In genomic region chrX:9884031-9884779, GRCh38 we compare ENCODE assay signal across 15 cellular contexts.
DNase-seq lines count a peak whose midpoint lies in the region; ATAC-seq and TF ChIP-seq lines count a peak whose summit lies in the region.
"Had no signal": no experiment of that assay in that cellular context is flagged by ENCODE, and none has a peak within 500 bp of the region (broad histone marks: within the 10 kb centered on the region; RNA-seq: fewer than 3 reads in every experiment).

No MANE protein-coding gene starts in this region.

- no peaks in the 10 kb centered on the region for H4K20me1 ChIP-seq in neural progenitor cell (ENCODE audit: low read depth)

- H3K9ac ChIP-seq in neural progenitor cell: no peak overlapping the region

- H3K27me3 ChIP-seq in right cardiac atrium (ENCODE audit: control insufficient read depth, insufficient read depth) (no peaks in the 10 kb centered on the region), left ventricle myocardium inferior (ENCODE audit: low read depth) (no peaks in the 10 kb centered on the region), neural progenitor cell (no peaks in the 10 kb centered on the region)

- H3K4me1 Mint-ChIP-seq in neural progenitor cell: peaks cover 23% of the 10 kb centered on the region
- H3K4me1 Mint-ChIP-seq: IgD-negative memory B cell had no signal

- DNase-seq in NCI-H1092 (lab: John Stamatoyannopoulos, UW) (peak; percentile 2), NCI-H1092 treated with DMSO at 0.1 percent for 48 hours (lab: John Stamatoyannopoulos, UW) (no peak), right cardiac atrium (peak; percentile 56 to 70 (median 57)), left ventricle myocardium inferior (no peak), left kidney (ENCODE audit: low read depth, low spot score) (peak; percentile 27), NOMO-1 (lab: John Stamatoyannopoulos, UW; ENCODE audit: unreplicated experiment in 2 of 2) (no peak), NCI-H2196 treated with DMSO at 0.1 percent for 48 hours (lab: John Stamatoyannopoulos, UW; ENCODE audit: unreplicated experiment) (no peak), neural progenitor cell (ENCODE audit: low spot score) (no peak)
- DNase-seq: DMS153, GOT3 had no signal

- no peaks in the 10 kb centered on the region for H3K36me3 ChIP-seq in left ventricle myocardium inferior
- no peaks in the 10 kb centered on the region for H3K36me3 ChIP-seq in neural progenitor cell

- 65% methylated on average over 9 of the region's 9 CpGs for WGBS in right cardiac atrium

- intact Hi-C loops in right cardiac atrium (cut with DNase I) (no loop called here), left ventricle myocardium inferior (cut with micrococcal nuclease) (no loop called here)

- H3K9me3 Mint-ChIP-seq in neural progenitor cell: no peaks in the 10 kb centered on the region
- H3K9me3 Mint-ChIP-seq: CD8-positive, alpha-beta memory T cell; IgD-negative memory B cell; T-cell had no signal

- H3K27me3 Mint-ChIP-seq in neural progenitor cell (ENCODE audit: insufficient read depth, low read depth): peaks cover 2% of the 10 kb centered on the region

- H3K4me3 ChIP-seq in right cardiac atrium (ENCODE audit: low read length) (no peak overlapping the region), left ventricle myocardium inferior (no peak overlapping the region), neural progenitor cell (no peak overlapping the region)
- H3K4me3 ChIP-seq: SK-N-MC had no signal

- H3K79me2 ChIP-seq in neural progenitor cell (ENCODE audit: low read depth): peaks cover 14% of the 10 kb centered on the region

- H3K4me2 ChIP-seq in neural progenitor cell: no peak overlapping the region

- no peak overlapping the region for H3K4me3 Mint-ChIP-seq in neural progenitor cell
- H3K4me3 Mint-ChIP-seq: CD8-positive, alpha-beta memory T cell; IgD-negative memory B cell; T-cell had no signal

- H2AFZ ChIP-seq in neural progenitor cell (replicated peaks): no peak overlapping the region

- no peak overlapping the region for H3K27ac ChIP-seq in right cardiac atrium (ENCODE audit: low read length)
- no peak overlapping the region for H3K27ac ChIP-seq in left ventricle myocardium inferior (replicated peaks)
- H3K27ac ChIP-seq in neural progenitor cell: no peak overlapping the region
- H3K27ac ChIP-seq: HL-60, SK-N-MC had no signal

- peaks cover 12% of the 10 kb centered on the region for H3K36me3 Mint-ChIP-seq in neural progenitor cell
- H3K36me3 Mint-ChIP-seq: CD8-positive, alpha-beta memory T cell; IgD-negative memory B cell; T-cell had no signal

- H3K9me3 ChIP-seq in right cardiac atrium (ENCODE audit: control insufficient read depth, low read length) (no peaks in the 10 kb centered on the region), left ventricle myocardium inferior (replicated peaks) (no peaks in the 10 kb centered on the region), neural progenitor cell (ENCODE audit: low read depth) (no peaks in the 10 kb centered on the region)

- ATAC-seq in right cardiac atrium: peak; percentile 41 to 70

- TF ChIP-seq CTCF in left ventricle myocardium inferior (IDR thresholded peaks at IDR 0.05; ENCODE audit: borderline replicate concordance): no peak
- TF ChIP-seq CTCF in neural progenitor cell (IDR thresholded peaks at IDR 0.05): no peak

- H3K4me1 ChIP-seq in right cardiac atrium (ENCODE audit: control insufficient read depth, insufficient read depth, low read length) (peaks cover 2% of the 10 kb centered on the region), left ventricle myocardium inferior (peaks cover 13% of the 10 kb centered on the region), neural progenitor cell (no peaks in the 10 kb centered on the region)

- no peak overlapping the region for H3K27ac Mint-ChIP-seq in neural progenitor cell
- H3K27ac Mint-ChIP-seq: CD8-positive, alpha-beta memory T cell; IgD-negative memory B cell; T-cell had no signal

- no peaks in the 10 kb centered on the region for H3F3A ChIP-seq in neural progenitor cell (ENCODE audit: low read depth)

Comparison
In these comparisons a context has a peak if more than half of its experiments do, and no peak if none do; other contexts are left out.
1. DNase-seq: peak in NCI-H1092 (single experiment), right cardiac atrium (3 of 3) and left kidney (single experiment); none in NCI-H1092 treated with DMSO at 0.1 percent for 48 hours (single experiment), left ventricle myocardium inferior (single experiment), NOMO-1 (0 of 2), NCI-H2196 treated with DMSO at 0.1 percent for 48 hours (single experiment) and neural progenitor cell (single experiment).